Comparison of ENCODE assay signal across 8 cellular contexts in genomic region chr3:9397911-9398714, GRCh38. TPM values are rescaled to one million over a fixed set of nuclear protein-coding genes. Genes with fewer than 3 reads are reported as not detected.
DNase-seq lines count a peak whose midpoint lies in the region; ATAC-seq, FAIRE-seq and TF ChIP-seq lines count a peak whose summit lies in the region.

No MANE protein-coding gene starts in this region.

- H3K4me3 Mint-ChIP-seq in T-cell = peak overlapping the region; percentile 95 to 100 (median 98)

- ATAC-seq in T-cell (replicated peaks in 1 of 4) = no peak
- no peak for ATAC-seq in K562

- H3K27ac Mint-ChIP-seq in T-cell = peak overlapping the region; percentile 96 to 97

- H3K27ac ChIP-seq in K562 (ENCODE audit: extremely low read depth, low read depth, low read length) = peak overlapping the region; percentile 96
- H3K27ac ChIP-seq in skin epidermis = peak overlapping the region; percentile 91 to 100 (median 99)

- H3K9me3 Mint-ChIP-seq in T-cell = no peaks in the 10 kb centered on the region

- TF ChIP-seq CTCF in AG10803 (conservative IDR thresholded peaks at IDR 0.05; ENCODE audit: low read length) (no peak), K562 (IDR thresholded peaks at IDR 0.05 in 2 of 3, conservative IDR thresholded peaks at IDR 0.05 in 1 of 3; ENCODE audit: insufficient read depth in 2 of 3, low read depth in 1 of 3, low read length in 3 of 3) (0 out of 6 replicates have a peak, but pooled peaks of 1 of the 3 experiments have one; percentile 1)

- under 1% methylated on average over 45 of the region's 46 CpGs for WGBS in K562 (ENCODE audit: insufficient coverage, low coverage, missing lambda C conversion rate)

- TF ChIP-seq POLR2A in K562 (conservative IDR thresholded peaks at IDR 0.05) = peak; percentile 70

- H3K9me3 ChIP-seq in HAP-1 (no peaks in the 10 kb centered on the region), K562 (replicated peaks; ENCODE audit: control insufficient read depth, insufficient read depth, low read depth, low read length) (no peaks in the 10 kb centered on the region)

- H3K4me3 ChIP-seq in AG10803 (ENCODE audit: low read length) (peak overlapping the region; percentile 98), HAP-1 (peak overlapping the region; percentile 80), K562 (peak overlapping the region; percentile 74), skin epidermis (peak overlapping the region; percentile 75 to 92 (median 90))

- H3K4me1 Mint-ChIP-seq in T-cell = peaks cover 73 to 79% (median 75%) of the 10 kb centered on the region in 3 donors

- H3K27me3 ChIP-seq in HAP-1 (ENCODE audit: low read depth) (no peaks in the 10 kb centered on the region), K562 (ENCODE audit: control insufficient read depth in 2 of 2, insufficient read depth in 2 of 2, low read length in 2 of 2) (no peaks in the 10 kb centered on the region)

- POLR2A ChIA-PET in T-cell (lab: Charles Lee) (interaction anchor here (0.6 to 3.7 kb wide), 5 partner anchors 9 to 35 kb away, joined by 4 to 47 read pairs (median 4); partner anchors contain the start of gene THUMPD3 (in 1 of the 2)), K562 (lab: Yijun Ruan, JAX) (interaction anchor here (0.7 to 7.7 kb wide), 22 partner anchors 10 to 443 kb away, joined by 3 to 150 read pairs (median 8); partner anchors contain the start of genes ARPC4 and THUMPD3)

- intact Hi-C loops in K562 (cut with micrococcal nuclease) = loop anchor here (2.0 to 5.0 kb wide), 2 partner anchors 35 to 249 kb away; partner anchors contain the start of genes MTMR14 and THUMPD3

- peaks cover 10% of the 10 kb centered on the region for H3K36me3 Mint-ChIP-seq in T-cell

- CTCF ChIA-PET in T-cell (lab: Charles Lee) = interaction anchor here in 1 of 2 donors (1.4 kb wide), 1 partner anchor 35 kb away, joined by 5 read pairs; the partner anchor contains the start of gene THUMPD3
- CTCF ChIA-PET in K562 (lab: Yijun Ruan, JAX; ENCODE audit: low intra/inter-chr PET ratio) = no interaction called here

- BruUV-seq in K562 (replicated peaks; lab: Mats Ljungman, UMichigan) = no TSS peak

- in situ Hi-C loops in HAP-1 (cut with MboI; ENCODE audit: low sequenced_read_pairs) = no loop called here
- in situ Hi-C loops in K562 (cut with MboI) = no loop called here

- peak; percentile 65 for FAIRE-seq in K562 (lab: Jason Lieb, UNC)

- no peaks in the 10 kb centered on the region for H3K9me1 ChIP-seq in K562 (ENCODE audit: control insufficient read depth, insufficient read depth, low read length)

- H3K36me3 ChIP-seq in HAP-1 (replicated peaks) (peaks cover 15% of the 10 kb centered on the region), K562 (ENCODE audit: control insufficient read depth, insufficient read depth, low read length) (peaks cover 31% of the 10 kb centered on the region)

- no peak for TF ChIP-seq RAD21 in K562 (CRISPR knock-in tag; conservative IDR thresholded peaks at IDR 0.05 in 1 of 2, IDR thresholded peaks at IDR 0.05 in 1 of 2)

- TF ChIP-seq EP300 in K562 (IDR thresholded peaks at IDR 0.05; ENCODE audit: low read length) = no peak

- peak overlapping the region; percentile 98 for H3K4me2 ChIP-seq in K562 (ENCODE audit: insufficient read depth, low read length)

- peaks cover 38% of the 10 kb centered on the region for H3K4me1 ChIP-seq in HAP-1
- peaks cover 0 to 36% of the 10 kb centered on the region in 2 experiments; a peak in 4 of 5 replicates for H3K4me1 ChIP-seq in K562 (replicated peaks in 1 of 2; ENCODE audit: control insufficient read depth in 2 of 2, insufficient read depth in 2 of 2, low read length in 2 of 2)

- peak; percentile 47 for DNase-seq in AG10803 (ENCODE audit: low read depth)
- DNase-seq in HAP-1 (ENCODE audit: low spot score in 2 of 2) = peak in 1 of 2 experiments; percentile 50
- peak in 29 of 34 experiments; percentile 1 to 45 (median 21) for DNase-seq in T-cell
- peak in 3 of 4 experiments; percentile 27 to 73 (median 50) for DNase-seq in K562 (ENCODE audit: extremely low read depth in 1 of 4, low spot score in 3 of 4)
- DNase-seq in iPS-NIHi11 (ENCODE audit: low spot score) = peak; percentile 22
- DNase-seq in NCI-H524 treated with DMSO at 0.1 percent for 48 hours (lab: John Stamatoyannopoulos, UW) = no peak
- no peak for DNase-seq in NCI-H2196 treated with DMSO at 0.1 percent for 48 hours (lab: John Stamatoyannopoulos, UW; ENCODE audit: unreplicated experiment)

- peak overlapping the region; percentile 3; the same call in 1 of the 2 replicates for H2AFZ ChIP-seq in K562 (ENCODE audit: low read depth, low read length)

- H3K79me2 ChIP-seq in K562 (ENCODE audit: control insufficient read depth, insufficient read depth, low read length) = peaks cover 88% of the 10 kb centered on the region

- peak overlapping the region; percentile 97 to 99 for H3K9ac ChIP-seq in K562 (ENCODE audit: insufficient read depth in 1 of 2, low read depth in 2 of 2, low read length in 2 of 2)

- peaks cover 53% of the 10 kb centered on the region for H4K20me1 ChIP-seq in K562 (replicated peaks; ENCODE audit: control insufficient read depth, insufficient read depth, low read length)

- no peaks in the 10 kb centered on the region for H3K27me3 Mint-ChIP-seq in T-cell

RNA-seq across cellular contexts. Expression of gene SETD5, which starts 0.7 kb away (rescaled TPM):
- total RNA-seq in T-cell (100 to 1,000 TPM; 119 to 131 (median 125) TPM), K562 (2014; rRNA removed) (60.9 and 61.4 TPM in 2 replicates), K562 (2014; rRNA removed; fragmentation: Illumina TruSeq; extraction: Trizol) (87.2 and 97.1 TPM in 2 replicates), K562 (2015; rRNA removed; fragmentation: Illumina TruSeq; extraction: Trizol) (80.3 and 92.2 TPM in 2 replicates), K562 (2021) (118 and 135 TPM in 2 replicates)
- total RNA-seq in K562 (2011; cell fraction: chromatin; rRNA removed; ENCODE audit: low replicate concordance) = 501 and 1,010 TPM in 2 replicates
- 231 and 322 TPM in 2 replicates for total RNA-seq in K562 (2011; cell fraction: nucleolus; rRNA removed)
- 405 and 463 TPM in 2 replicates for total RNA-seq in K562 (2011; cell fraction: nucleoplasm; rRNA removed)
- polyA plus RNA-seq in K562 (2011; rRNA removed) (106 and 130 TPM in 2 replicates), K562 (2014; fragmentation: Illumina TruSeq; extraction: Trizol) (108 and 128 TPM in 2 replicates), K562 (2014; fragmentation: Nextera tagmentation; extraction: Ambion mirVana) (10 to 100 TPM; 20.8 to 38.8 TPM), K562 (2014; rRNA removed) (65.4 and 69.1 TPM in 2 replicates)
- 46.5 and 86.7 TPM in 2 replicates for polyA plus RNA-seq in K562 (2011; cell fraction: cytosol; rRNA removed)
- polyA plus RNA-seq in K562 (2011; cell fraction: nucleus; rRNA removed) = 413 and 458 TPM in 2 replicates
- polyA plus RNA-seq in K562 (2012) = 98.7 and 112 TPM in 2 replicates
- 199 and 230 TPM in 2 replicates for polyA minus RNA-seq in K562 (2011; rRNA and poly(A)+ RNA removed)
- 98.0 and 118 TPM in 2 replicates for polyA minus RNA-seq in K562 (2011; cell fraction: cytosol; rRNA and poly(A)+ RNA removed)
- 188 and 330 TPM in 2 replicates for polyA minus RNA-seq in K562 (2011; cell fraction: nucleus; rRNA and poly(A)+ RNA removed)

RNA-seq across cellular contexts. Expression of gene THUMPD3, which starts 35.3 kb away (rescaled TPM):
- 10 to 100 TPM; 33.3 to 44.4 (median 43.5) TPM for total RNA-seq in T-cell
- total RNA-seq in K562 (2011; cell fraction: chromatin; rRNA removed; ENCODE audit: low replicate concordance) = 65.1 and 119 TPM in 2 replicates
- 39.5 and 43.0 TPM in 2 replicates for total RNA-seq in K562 (2011; cell fraction: nucleolus; rRNA removed)
- total RNA-seq in K562 (2011; cell fraction: nucleoplasm; rRNA removed) = 58.4 and 80.8 TPM in 2 replicates
- 74.6 and 75.5 TPM in 2 replicates for total RNA-seq in K562 (2014; rRNA removed)
- total RNA-seq in K562 (2014; rRNA removed; fragmentation: Illumina TruSeq; extraction: Trizol) = 125 and 131 TPM in 2 replicates
- 111 and 113 TPM in 2 replicates for total RNA-seq in K562 (2015; rRNA removed; fragmentation: Illumina TruSeq; extraction: Trizol)
- 106 and 114 TPM in 2 replicates for total RNA-seq in K562 (2021)
- polyA plus RNA-seq in K562 (2011; rRNA removed) = 115 and 132 TPM in 2 replicates
- polyA plus RNA-seq in K562 (2011; cell fraction: cytosol; rRNA removed) = 37.6 and 59.9 TPM in 2 replicates
- polyA plus RNA-seq in K562 (2011; cell fraction: nucleus; rRNA removed) = 49.9 and 51.8 TPM in 2 replicates
- polyA plus RNA-seq in K562 (2012) = 85.6 and 109 TPM in 2 replicates
- 102 and 118 TPM in 2 replicates for polyA plus RNA-seq in K562 (2014; fragmentation: Illumina TruSeq; extraction: Trizol)
- 10 to 100 TPM; 58.3 to 78.1 TPM for polyA plus RNA-seq in K562 (2014; fragmentation: Nextera tagmentation; extraction: Ambion mirVana)
- 83.9 and 99.5 TPM in 2 replicates for polyA plus RNA-seq in K562 (2014; rRNA removed)
- polyA minus RNA-seq in K562 (2011; rRNA and poly(A)+ RNA removed) = 305 and 319 TPM in 2 replicates
- polyA minus RNA-seq in K562 (2011; cell fraction: cytosol; rRNA and poly(A)+ RNA removed) = 40.5 and 64.5 TPM in 2 replicates
- 30.8 and 37.4 TPM in 2 replicates for polyA minus RNA-seq in K562 (2011; cell fraction: nucleus; rRNA and poly(A)+ RNA removed)

Comparison
In these comparisons a context has a peak if more than half of its experiments do, and no peak if none do; other contexts are left out.
1. DNase-seq: peak in AG10803 (single experiment), T-cell (29 of 34), K562 (3 of 4) and iPS-NIHi11 (single experiment); none in NCI-H524 treated with DMSO at 0.1 percent for 48 hours (single experiment) and NCI-H2196 treated with DMSO at 0.1 percent for 48 hours (single experiment).
2. Peak in every context shown above with its lines, with median percentiles within 50 percentile points of each other: H3K4me3 ChIP-seq.